ENCODE assay signal across 8 cellular contexts in genomic region chr2:240452471-240453256, GRCh38. TPM values are rescaled to one million over a fixed set of nuclear protein-coding genes. Genes with fewer than 3 reads are reported as not detected.
A peak's percentile ranks its signal among the peaks of the same experiment; 100 is the strongest.
DNase-seq lines count a peak whose midpoint lies in the region; ATAC-seq and TF ChIP-seq lines count a peak whose summit lies in the region.

No MANE protein-coding gene starts in this region.

- peaks cover 6% of the 10 kb centered on the region for H3K36me3 ChIP-seq in adipocyte (ENCODE audit: control insufficient read depth, insufficient read depth, low read length, severe bottlenecking)
- no peaks in the 10 kb centered on the region for H3K36me3 ChIP-seq in cardiac muscle cell

- no peaks in the 10 kb centered on the region for H3K9me3 Mint-ChIP-seq in activated T-helper 2 cell treated with anti-CD3 and anti-CD28 coated beads, Interferon-gamma antibody, Interleukin-2, Interleukin-4, amounts not matched to agents 10 μg/mL and 5 μg/mL and 100 μg/mL, durations not matched to agents 14 hours and 24 hours and 36 hours

- intact Hi-C loops in activated T-helper 2 cell treated with anti-CD3 and anti-CD28 coated beads, Interferon-gamma antibody, Interleukin-2, Interleukin-4, amounts not matched to agents 10 μg/mL and 5 μg/mL and 100 μg/mL, durations not matched to agents 14 hours and 24 hours and 36 hours (cut with micrococcal nuclease) = no loop called here

- H3K4me3 ChIP-seq in adipocyte (ENCODE audit: low read length) (peak overlapping the region; percentile 70), cardiac muscle cell (peak overlapping the region; percentile 65)

- H3K27ac Mint-ChIP-seq in activated T-helper 2 cell treated with anti-CD3 and anti-CD28 coated beads, Interferon-gamma antibody, Interleukin-2, Interleukin-4, amounts not matched to agents 10 μg/mL and 5 μg/mL and 100 μg/mL, durations not matched to agents 14 hours and 24 hours and 36 hours = no peak overlapping the region

- no peak overlapping the region for H3K27ac ChIP-seq in cardiac muscle cell

- TF ChIP-seq CTCF in cardiac muscle cell (IDR thresholded peaks at IDR 0.05; ENCODE audit: low read depth, low read length) (no peak), omental fat pad (IDR thresholded peaks at IDR 0.05) (no peak)

- H3K9me3 ChIP-seq in adipocyte (ENCODE audit: control insufficient read depth, low read length) (no peaks in the 10 kb centered on the region), cardiac muscle cell (ENCODE audit: low read depth) (no peaks in the 10 kb centered on the region)

- H3K4me3 Mint-ChIP-seq in activated T-helper 2 cell treated with anti-CD3 and anti-CD28 coated beads, Interferon-gamma antibody, Interleukin-2, Interleukin-4, amounts not matched to agents 10 μg/mL and 5 μg/mL and 100 μg/mL, durations not matched to agents 14 hours and 24 hours and 36 hours (ENCODE audit: low read depth) = no peak overlapping the region

- peak; percentile 60 for ATAC-seq in omental fat pad (ENCODE audit: low FRiP score)
- no peak for ATAC-seq in HG02571 (IDR thresholded peaks at IDR 0.05; ENCODE audit: unreplicated experiment)

- no peaks in the 10 kb centered on the region for H3K36me3 Mint-ChIP-seq in activated T-helper 2 cell treated with anti-CD3 and anti-CD28 coated beads, Interferon-gamma antibody, Interleukin-2, Interleukin-4, amounts not matched to agents 10 μg/mL and 5 μg/mL and 100 μg/mL, durations not matched to agents 14 hours and 24 hours and 36 hours (ENCODE audit: low read depth)

- no peaks in the 10 kb centered on the region for H3K4me1 Mint-ChIP-seq in activated T-helper 2 cell treated with anti-CD3 and anti-CD28 coated beads, Interferon-gamma antibody, Interleukin-2, Interleukin-4, amounts not matched to agents 10 μg/mL and 5 μg/mL and 100 μg/mL, durations not matched to agents 14 hours and 24 hours and 36 hours (ENCODE audit: low read depth)

- H3K27me3 ChIP-seq in adipocyte (replicated peaks; ENCODE audit: control insufficient read depth, insufficient read depth, low read length) (no peaks in the 10 kb centered on the region), cardiac muscle cell (peaks cover 27% of the 10 kb centered on the region)

- peak overlapping the region; percentile 19 for H3K9ac ChIP-seq in adipocyte (ENCODE audit: low read length)

- H3K4me1 ChIP-seq in adipocyte (ENCODE audit: control insufficient read depth, insufficient read depth, low read length) = peaks cover 23% of the 10 kb centered on the region
- H3K4me1 ChIP-seq in cardiac muscle cell (ENCODE audit: low read depth) = peaks cover 43% of the 10 kb centered on the region

- H3K27me3 Mint-ChIP-seq in activated T-helper 2 cell treated with anti-CD3 and anti-CD28 coated beads, Interferon-gamma antibody, Interleukin-2, Interleukin-4, amounts not matched to agents 10 μg/mL and 5 μg/mL and 100 μg/mL, durations not matched to agents 14 hours and 24 hours and 36 hours (ENCODE audit: low read depth) = peaks cover 40% of the 10 kb centered on the region

- peak in 9 of 14 donors; percentile 21 to 69 (median 42) for DNase-seq in C1 segment of cervical spinal cord (lab: John Stamatoyannopoulos, UW)
- peak; percentile 89 for DNase-seq in HuH-7 (ENCODE audit: low spot score)
- peak; percentile 88 for DNase-seq in adipocyte (ENCODE audit: low read depth)
- peak; percentile 60 to 85 for DNase-seq in cardiac muscle cell (ENCODE audit: low read depth in 1 of 2, low spot score in 1 of 2)
- DNase-seq in omental fat pad (ENCODE audit: low spot score) = no peak
- no peak for DNase-seq in activated T-helper 2 cell treated with anti-CD3 and anti-CD28 coated beads, Interferon-gamma antibody, Interleukin-2, Interleukin-4, amounts not matched to agents 10 μg/mL and 5 μg/mL and 100 μg/mL, durations not matched to agents 14 hours and 24 hours and 36 hours (ENCODE audit: low spot score)
- no peak for DNase-seq in activated gamma-delta T cell (lab: John Stamatoyannopoulos, UW)

RNA-seq across cellular contexts. Expression of gene GPC1, which starts 17.2 kb away (rescaled TPM):
- 75.1 and 80.9 TPM in 2 replicates for total RNA-seq in cardiac muscle cell
- 57.8 and 60.4 TPM in 2 replicates for polyA plus RNA-seq in cardiac muscle cell
- total RNA-seq in omental fat pad = 10 to 100 TPM; 33.6 to 91.4 (median 39.5) TPM
- 21.9 and 25.6 TPM in 2 replicates for total RNA-seq in activated T-helper 2 cell treated with anti-CD3 and anti-CD28 coated beads, Interferon-gamma antibody, Interleukin-2, Interleukin-4, amounts not matched to agents 10 μg/mL and 5 μg/mL and 100 μg/mL, durations not matched to agents 14 hours and 24 hours and 36 hours

Comparison
In these comparisons a context has a peak if more than half of its experiments do, and no peak if none do; other contexts are left out.
1. DNase-seq: peak in C1 segment of cervical spinal cord (9 of 14), HuH-7 (single experiment), adipocyte (single experiment) and cardiac muscle cell (2 of 2); none in omental fat pad (single experiment), activated T-helper 2 cell treated with anti-CD3 and anti-CD28 coated beads, Interferon-gamma antibody, Interleukin-2, Interleukin-4, amounts not matched to agents 10 μg/mL and 5 μg/mL and 100 μg/mL, durations not matched to agents 14 hours and 24 hours and 36 hours (single experiment) and activated gamma-delta T cell (single experiment).